In the genomic region with DNA sequence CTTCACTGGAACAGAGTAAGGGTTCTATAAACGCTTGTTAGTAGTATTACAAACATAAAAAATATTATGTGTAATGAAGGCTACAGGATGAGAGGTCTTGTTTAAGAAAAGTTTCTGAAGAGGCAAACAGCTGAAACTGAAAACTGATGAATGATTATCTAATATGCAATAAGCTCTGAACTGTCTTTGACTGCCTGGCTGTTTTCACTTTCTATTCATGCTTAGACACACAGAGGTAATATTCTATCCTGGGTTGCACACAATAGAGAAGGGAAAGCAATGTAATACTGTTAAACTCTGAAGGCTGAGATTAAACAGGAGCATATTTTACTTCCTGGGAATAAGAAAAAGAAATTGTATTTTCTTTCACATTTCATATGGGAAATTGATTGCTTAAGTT, we compare ENCODE assay signal across 16 cellular contexts.
DNase-seq lines count a peak whose midpoint lies in the region; ATAC-seq and TF ChIP-seq lines count a peak whose summit lies in the region.
"Had no signal": no experiment of that assay in that cellular context is flagged by ENCODE, and none has a peak within 500 bp of the region (broad histone marks: within the 10 kb centered on the region; RNA-seq: fewer than 3 reads in every experiment).

No MANE protein-coding gene starts in this region.

- in situ Hi-C loops in GM13977 (cut with MboI; ENCODE audit: low pct_unique_long_range_greater_than_20kb, low sequenced_read_pairs, unreplicated experiment): no loop called here

- ATAC-seq in GM19438 (IDR thresholded peaks at IDR 0.05; ENCODE audit: low read depth, unreplicated experiment): peak; percentile 89
- peak; percentile 90 for ATAC-seq in HG02763 (IDR thresholded peaks at IDR 0.05; ENCODE audit: unreplicated experiment)
- peak; percentile 90 for ATAC-seq in HG03432 (IDR thresholded peaks at IDR 0.05; ENCODE audit: unreplicated experiment)
- no peak for ATAC-seq in upper lobe of right lung
- ATAC-seq: heart left ventricle, HepG2, Panc1 had no signal

- no peaks in the 10 kb centered on the region for H3K9me3 ChIP-seq in upper lobe of right lung
- no peaks in the 10 kb centered on the region for H3K9me3 ChIP-seq in SJCRH30 (replicated peaks)
- H3K9me3 ChIP-seq: heart left ventricle, pancreas had no signal

- DNase-seq in GM13977 (ENCODE audit: low spot score) (peak; percentile 12), upper lobe of right lung (no peak), SJCRH30 (no peak), AG08395 (ENCODE audit: low spot score) (no peak)
- no peak for DNase-seq in activated T-cell treated with anti-CD3 and anti-CD28 coated beads, Interleukin-2, amount 50 U/mL, for 48 hours
- DNase-seq: activated CD8-positive, alpha-beta memory T cell treated with anti-CD3 and anti-CD28 coated beads, Interleukin-2, amount 50 U/mL, for 48 hours; DMS53; effector memory CD4-positive, alpha-beta T cell; heart left ventricle; NCI-H2029; pancreas had no signal

- H3K4me3 ChIP-seq in upper lobe of right lung (no peak overlapping the region), SJCRH30 (no peak overlapping the region)
- H3K4me3 ChIP-seq: heart left ventricle, pancreas had no signal

- no peaks in the 10 kb centered on the region for H3K27me3 ChIP-seq in upper lobe of right lung
- H3K27me3 ChIP-seq in SJCRH30: no peaks in the 10 kb centered on the region
- H3K27me3 ChIP-seq: heart left ventricle, pancreas had no signal

- intact Hi-C loops in upper lobe of right lung (cut with DNase I): no loop called here

- H3K36me3 ChIP-seq in upper lobe of right lung (no peaks in the 10 kb centered on the region), SJCRH30 (no peaks in the 10 kb centered on the region)
- H3K36me3 ChIP-seq: heart left ventricle, pancreas had no signal

- H3K4me1 ChIP-seq in upper lobe of right lung (no peaks in the 10 kb centered on the region), SJCRH30 (no peaks in the 10 kb centered on the region)
- H3K4me1 ChIP-seq: heart left ventricle, pancreas had no signal

- TF ChIP-seq CTCF in GM13977 (IDR thresholded peaks at IDR 0.05; ENCODE audit: extremely low read depth, insufficient read depth, missing control alignments) (no peak), upper lobe of right lung (IDR thresholded peaks at IDR 0.05) (no peak)

- H3K27ac ChIP-seq in upper lobe of right lung (no peak overlapping the region), SJCRH30 (no peak overlapping the region)
- H3K27ac ChIP-seq: heart left ventricle, pancreas had no signal
